Comparison of ENCODE assay signal across 1 cellular context in genomic region chr11:59283825-59284772, GRCh38.
A peak's percentile ranks its signal among the peaks of the same experiment; 100 is the strongest.
TF ChIP-seq lines count a peak whose summit lies in the region.

No MANE protein-coding gene starts in this region.

TF ChIP-seq in GM12878, 131 proteins besides CTCF, POLR2A, EP300 and RAD21 (continued from another document and continues in another):
- TF ChIP-seq HSF1 (IDR thresholded peaks at IDR 0.05; ENCODE audit: low read depth, low read length) (no peak), E4F1 (IDR thresholded peaks at IDR 0.05; ENCODE audit: borderline replicate concordance, partially characterized antibody) (no peak), TAF1 (IDR thresholded peaks at IDR 0.05; ENCODE audit: borderline replicate concordance, low read depth, low read length) (peak; percentile 43; the same call in 1 of the 2 replicates), RCOR1 (conservative IDR thresholded peaks at IDR 0.05; ENCODE audit: low read depth, low read length) (no peak), CREM (IDR thresholded peaks at IDR 0.05; ENCODE audit: low read depth) (0 out of 2 replicates have a peak, but pooled peaks have one; percentile 5), IKZF2 (IDR thresholded peaks at IDR 0.05) (peak; percentile 89 to 93), IRF4 (IDR thresholded peaks at IDR 0.05; ENCODE audit: low read depth, low read length) (0 out of 2 replicates have a peak, but pooled peaks have one; percentile 27), ATF3 (IDR thresholded peaks at IDR 0.05; ENCODE audit: borderline replicate concordance, extremely low read depth, low read depth, low read length) (no peak), CEBPB (IDR thresholded peaks at IDR 0.05; ENCODE audit: borderline replicate concordance in 1 of 2, low read depth in 2 of 2, low read length in 2 of 2) (0 out of 4 replicates have a peak, but pooled peaks of 1 of the 2 experiments have one; percentile 18), FOS (IDR thresholded peaks at IDR 0.05; ENCODE audit: borderline replicate concordance, extremely low read depth, insufficient read length) (no peak), KAT2A (conservative IDR thresholded peaks at IDR 0.05; ENCODE audit: control insufficient read depth, low read depth, low read length) (no peak), SMARCA5 (IDR thresholded peaks at IDR 0.05) (0 out of 2 replicates have a peak, but pooled peaks have one; percentile 58), ZNF592 (IDR thresholded peaks at IDR 0.05) (no peak), ZNF24 (IDR thresholded peaks at IDR 0.05) (no peak; the same call in 1 of the 2 replicates), JUND (IDR thresholded peaks at IDR 0.05; ENCODE audit: low read depth, low read length) (no peak), SUPT20H (IDR thresholded peaks at IDR 0.05; ENCODE audit: borderline replicate concordance, control insufficient read depth, low read depth, low read length) (no peak), ZBED1 (IDR thresholded peaks at IDR 0.05; ENCODE audit: borderline replicate concordance) (no peak), MAX (IDR thresholded peaks at IDR 0.05; ENCODE audit: low read depth, low read length) (no peak), SKIL (IDR thresholded peaks at IDR 0.05; ENCODE audit: low read depth, poor library complexity, severe bottlenecking) (peak; percentile 67), PAX5 (IDR thresholded peaks at IDR 0.05; ENCODE audit: borderline replicate concordance, low read depth, low read length) (peak; percentile 69; the same call in 1 of the 2 replicates), HDGF (IDR thresholded peaks at IDR 0.05) (no peak), ZBTB11 (CRISPR knock-in tag; IDR thresholded peaks at IDR 0.05) (no peak), PRDM15 (CRISPR knock-in tag; IDR thresholded peaks at IDR 0.05) (no peak), CBX3 (IDR thresholded peaks at IDR 0.05; ENCODE audit: borderline replicate concordance, low read depth) (no peak), YY1 (IDR thresholded peaks at IDR 0.05; ENCODE audit: low read depth, low read length) (peak; percentile 76), WRNIP1 (IDR thresholded peaks at IDR 0.05; ENCODE audit: borderline replicate concordance, low read depth, low read length) (peak; percentile 95; the same call in 1 of the 2 replicates), JUNB (IDR thresholded peaks at IDR 0.05) (no peak), EGR1 (IDR thresholded peaks at IDR 0.05; ENCODE audit: borderline replicate concordance in 1 of 2, low read depth in 2 of 2, low read length in 2 of 2) (no peak), E2F8 (IDR thresholded peaks at IDR 0.05; ENCODE audit: low read depth, partially characterized antibody) (no peak), STAT1 (conservative IDR thresholded peaks at IDR 0.05) (no peak)
